In the genomic region with DNA sequence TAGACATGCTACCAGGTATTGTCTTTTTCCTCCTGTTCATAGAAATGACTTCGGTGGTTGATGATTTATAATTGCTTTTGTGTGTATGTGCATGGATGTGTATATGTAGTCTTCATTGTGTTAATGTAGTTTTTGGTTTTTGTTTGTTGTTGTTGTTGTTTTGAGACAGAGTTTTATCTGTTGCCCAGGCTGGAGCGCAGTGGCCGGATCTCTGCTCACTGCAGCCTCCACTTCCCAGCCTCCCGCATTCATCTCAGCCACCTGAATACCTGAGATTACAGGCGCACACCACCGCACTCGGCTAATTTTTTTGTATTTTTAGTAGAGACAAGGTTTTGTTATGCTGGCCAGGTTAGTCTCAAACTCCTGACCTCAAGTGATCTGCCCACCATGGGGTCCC, we compare ENCODE assay signal across 22 cellular contexts.
DNase-seq lines count a peak whose midpoint lies in the region; ATAC-seq, FAIRE-seq and TF ChIP-seq lines count a peak whose summit lies in the region.
"Had no signal": no experiment of that assay in that cellular context is flagged by ENCODE, and none has a peak within 500 bp of the region (broad histone marks: within the 10 kb centered on the region; RNA-seq: fewer than 3 reads in every experiment).

No MANE protein-coding gene starts in this region.

- H3K9ac ChIP-seq in astrocyte (ENCODE audit: low read length) = no peak overlapping the region
- H3K9ac ChIP-seq: SK-N-SH had no signal

- ATAC-seq in CD4-positive, alpha-beta T cell (ENCODE audit: poor library complexity) = no peak
- ATAC-seq in naive thymus-derived CD4-positive, alpha-beta T cell = no peak
- ATAC-seq in upper lobe of left lung (ENCODE audit: low FRiP score in 2 of 2) = no peak
- ATAC-seq in HG03439 (IDR thresholded peaks at IDR 0.05; ENCODE audit: unreplicated experiment) = no peak

- peaks cover 9% of the 10 kb centered on the region for H4K20me1 ChIP-seq in astrocyte (ENCODE audit: insufficient read depth, low read length)

- no peak for TF ChIP-seq EP300 in upper lobe of left lung (IDR thresholded peaks at IDR 0.05)

- no peak for TF ChIP-seq POLR2A in upper lobe of left lung (IDR thresholded peaks at IDR 0.05)

- CTCF ChIA-PET in CD4-positive, alpha-beta T cell (lab: Charles Lee) = interaction anchor here (1.2 kb wide), 1 partner anchor 35 kb away, joined by 5 read pairs; a partner anchor contains a TSS
- CTCF ChIA-PET in naive thymus-derived CD4-positive, alpha-beta T cell (lab: Charles Lee) = no interaction called here

- peaks cover 53% of the 10 kb centered on the region for H3K4me1 Mint-ChIP-seq in CD4-positive, alpha-beta T cell (ENCODE audit: low read depth)
- peaks cover 2% of the 10 kb centered on the region for H3K4me1 Mint-ChIP-seq in astrocyte (ENCODE audit: low read depth, unreplicated experiment)
- H3K4me1 Mint-ChIP-seq in naive thymus-derived CD4-positive, alpha-beta T cell = peaks cover 35 to 74% (median 66%) of the 10 kb centered on the region in 7 donors

- H3K9me3 ChIP-seq in CD4-positive, alpha-beta T cell (ENCODE audit: control insufficient read depth, low read length) = no peaks in the 10 kb centered on the region
- H3K9me3 ChIP-seq in KOPT-K1 (ENCODE audit: insufficient read depth, low read length, poor library complexity, severe bottlenecking) (no peaks in the 10 kb centered on the region), astrocyte (ENCODE audit: insufficient read depth, low read depth, low read length) (no peaks in the 10 kb centered on the region), upper lobe of left lung (no peaks in the 10 kb centered on the region)
- no peaks in the 10 kb centered on the region for H3K9me3 ChIP-seq in naive thymus-derived CD4-positive, alpha-beta T cell (ENCODE audit: control insufficient read depth in 2 of 3, low read length in 3 of 3)
- H3K9me3 ChIP-seq: SK-N-SH had no signal

- no peak for DNase-seq in CD4-positive, alpha-beta T cell
- DNase-seq in astrocyte (ENCODE audit: low read depth) (no peak), upper lobe of left lung (no peak), NAMALWA (ENCODE audit: low spot score) (no peak)
- no peak for DNase-seq in naive thymus-derived CD4-positive, alpha-beta T cell
- DNase-seq: DMS79, H7, MM.1S, NCI-H1092, NCI-H1436, NCI-H1930, NCI-H226, NCI-H510A treated with DMSO at 0.1 percent for 48 hours, NCI-H748 treated with DMSO at 0.1 percent for 48 hours, OCI-M1, SHP77 treated with DMSO at 0.1 percent for 48 hours, SK-N-SH had no signal

- H3K79me2 ChIP-seq in astrocyte (ENCODE audit: insufficient read depth, low read length) = peaks cover 6% of the 10 kb centered on the region

- peaks cover 2% of the 10 kb centered on the region for H3K4me1 ChIP-seq in astrocyte (ENCODE audit: insufficient read depth, low read length)
- H3K4me1 ChIP-seq in naive thymus-derived CD4-positive, alpha-beta T cell (ENCODE audit: control insufficient read depth in 2 of 2, insufficient read depth in 2 of 2, low read length in 2 of 2) = peaks cover 14 to 45% of the 10 kb centered on the region in 2 donors
- peaks cover 4 to 14% (median 11%) of the 10 kb centered on the region in 4 donors for H3K4me1 ChIP-seq in upper lobe of left lung

- no peak overlapping the region for H3K27ac ChIP-seq in CD4-positive, alpha-beta T cell (ENCODE audit: low read depth, low read length)
- H3K27ac ChIP-seq in KOPT-K1 (ENCODE audit: low read depth, low read length, poor library complexity, severe bottlenecking) = peak overlapping the region; percentile 76
- H3K27ac ChIP-seq in astrocyte (ENCODE audit: low read depth, low read length) = no peak overlapping the region
- no peak overlapping the region for H3K27ac ChIP-seq in naive thymus-derived CD4-positive, alpha-beta T cell (ENCODE audit: low read depth, low read length)
- H3K27ac ChIP-seq in upper lobe of left lung = no peak overlapping the region
- H3K27ac ChIP-seq: C4-2B, RWPE1 had no signal

- peaks cover 34% of the 10 kb centered on the region for H3K36me3 Mint-ChIP-seq in CD4-positive, alpha-beta T cell (ENCODE audit: low read depth)
- H3K36me3 Mint-ChIP-seq in astrocyte (ENCODE audit: low read depth, unreplicated experiment) = peaks cover 16% of the 10 kb centered on the region
- peaks cover 0 to 21% (median 11%) of the 10 kb centered on the region in 5 donors for H3K36me3 Mint-ChIP-seq in naive thymus-derived CD4-positive, alpha-beta T cell

- 92 to 94% methylated on average over 7 of the region's 7 CpGs for WGBS in upper lobe of left lung, 2 donors

- no peak overlapping the region for H3K4me2 ChIP-seq in astrocyte (ENCODE audit: low read length)
- H3K4me2 ChIP-seq: SK-N-SH had no signal

- H3K27me3 Mint-ChIP-seq in CD4-positive, alpha-beta T cell = peaks cover 9% of the 10 kb centered on the region
- H3K27me3 Mint-ChIP-seq in astrocyte (ENCODE audit: low read depth, unreplicated experiment) = no peaks in the 10 kb centered on the region
- H3K27me3 Mint-ChIP-seq in naive thymus-derived CD4-positive, alpha-beta T cell = peaks cover 0 to 16% (median 0%) of the 10 kb centered on the region in 5 donors

- H3K27me3 ChIP-seq in CD4-positive, alpha-beta T cell (ENCODE audit: control insufficient read depth, insufficient read depth, low read length) = no peaks in the 10 kb centered on the region
- no peaks in the 10 kb centered on the region for H3K27me3 ChIP-seq in astrocyte (ENCODE audit: insufficient read depth, low read length)
- H3K27me3 ChIP-seq in naive thymus-derived CD4-positive, alpha-beta T cell (ENCODE audit: control insufficient read depth in 2 of 2, insufficient read depth in 2 of 2, low read length in 2 of 2) = no peaks in the 10 kb centered on the region
- H3K27me3 ChIP-seq in upper lobe of left lung = no peaks in the 10 kb centered on the region

- no peak for TF ChIP-seq CTCF in CD4-positive, alpha-beta T cell (IDR thresholded peaks at IDR 0.05)
- TF ChIP-seq CTCF in astrocyte (IDR thresholded peaks at IDR 0.05; ENCODE audit: insufficient read depth, low read depth, low read length) = no peak
- TF ChIP-seq CTCF in upper lobe of left lung (IDR thresholded peaks at IDR 0.05) = no peak

- no peaks in the 10 kb centered on the region for H3K9me3 Mint-ChIP-seq in CD4-positive, alpha-beta T cell
- no peaks in the 10 kb centered on the region for H3K9me3 Mint-ChIP-seq in astrocyte (ENCODE audit: unreplicated experiment)
- peaks cover 0 to 21% (median 0%) of the 10 kb centered on the region in 11 donors for H3K9me3 Mint-ChIP-seq in naive thymus-derived CD4-positive, alpha-beta T cell

- H3K27ac Mint-ChIP-seq in CD4-positive, alpha-beta T cell = no peak overlapping the region
- no peak overlapping the region for H3K27ac Mint-ChIP-seq in astrocyte (ENCODE audit: unreplicated experiment)
- H3K27ac Mint-ChIP-seq in naive thymus-derived CD4-positive, alpha-beta T cell = peak overlapping the region in 5 of 9 donors; percentile 10 to 84 (median 34)

- no peak overlapping the region for H2AFZ ChIP-seq in astrocyte (ENCODE audit: low read depth, low read length)

- H3K4me3 ChIP-seq in astrocyte (ENCODE audit: insufficient read depth, low read depth, low read length) (no peak overlapping the region), upper lobe of left lung (no peak overlapping the region)
- no peak overlapping the region for H3K4me3 ChIP-seq in naive thymus-derived CD4-positive, alpha-beta T cell (ENCODE audit: low read length)

- POLR2A ChIA-PET in CD4-positive, alpha-beta T cell (lab: Charles Lee) = interaction anchor here (1.0 to 12.5 kb wide), 8 partner anchors 8 to 106 kb away, joined by 3 to 3030 read pairs (median 195); a partner anchor contains a TSS
- POLR2A ChIA-PET in naive thymus-derived CD4-positive, alpha-beta T cell (lab: Charles Lee) = interaction anchor here (0.6 to 20.9 kb wide), 9 partner anchors 7 to 1675 kb away, joined by 3 to 2611 read pairs (median 269); a partner anchor contains a TSS

- intact Hi-C loops in CD4-positive, alpha-beta T cell (cut with DNase I, micrococcal nuclease) = no loop called here
- intact Hi-C loops in naive thymus-derived CD4-positive, alpha-beta T cell (cut with micrococcal nuclease) = no loop called here

- H3K36me3 ChIP-seq in KOPT-K1 (ENCODE audit: insufficient read depth, low read length) (no peaks in the 10 kb centered on the region), astrocyte (ENCODE audit: insufficient read depth, low read length) (no peaks in the 10 kb centered on the region), upper lobe of left lung (peaks cover 0 to 6% (median 4%) of the 10 kb centered on the region in 4 donors)
- peaks cover 0 to 10% (median 0%) of the 10 kb centered on the region in 3 experiments for H3K36me3 ChIP-seq in naive thymus-derived CD4-positive, alpha-beta T cell (ENCODE audit: control insufficient read depth in 2 of 3, insufficient read depth in 3 of 3, low read length in 3 of 3)

- FAIRE-seq in astrocyte (lab: Jason Lieb, UNC) = no peak
- FAIRE-seq: A204.1 had no signal

- peak overlapping the region; percentile 28 for H3K4me3 Mint-ChIP-seq in CD4-positive, alpha-beta T cell
- H3K4me3 Mint-ChIP-seq in astrocyte (ENCODE audit: unreplicated experiment) = peak overlapping the region; percentile 45
- H3K4me3 Mint-ChIP-seq in naive thymus-derived CD4-positive, alpha-beta T cell = peak overlapping the region in 3 of 10 donors; percentile 3 to 50 (median 30)

Comparison
In these comparisons a context has a peak if more than half of its experiments do, and no peak if none do; other contexts are left out.
1. H3K27ac Mint-ChIP-seq: peak in naive thymus-derived CD4-positive, alpha-beta T cell (5 of 9); none in CD4-positive, alpha-beta T cell (single experiment) and astrocyte (single experiment).